In the genomic region with DNA sequence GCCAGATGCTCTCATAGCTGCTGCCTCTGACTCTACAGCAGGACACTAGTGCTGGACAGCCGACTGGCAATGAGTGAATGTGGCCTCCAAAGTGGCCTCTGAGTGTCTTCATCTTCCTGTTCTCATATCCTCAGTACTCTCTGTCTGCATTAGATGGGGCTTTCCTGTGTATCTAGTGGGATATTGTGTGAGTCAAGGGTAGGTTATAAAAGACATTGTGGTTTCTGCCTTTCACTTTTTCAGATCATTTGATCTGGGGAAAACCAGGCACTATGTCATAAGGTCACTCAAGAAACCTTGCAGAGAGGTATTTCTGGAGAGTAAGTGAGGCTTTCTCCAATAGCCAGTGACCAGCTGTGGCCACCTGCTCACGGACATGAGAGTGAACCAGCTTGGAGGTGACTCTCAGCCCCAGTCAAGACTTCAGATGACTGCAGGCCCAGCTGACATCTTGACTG, we compare ENCODE assay signal across 15 cellular contexts.
DNase-seq lines count a peak whose midpoint lies in the region; ATAC-seq and TF ChIP-seq lines count a peak whose summit lies in the region.
"Had no signal": no experiment of that assay in that cellular context is flagged by ENCODE, and none has a peak within 500 bp of the region (broad histone marks: within the 10 kb centered on the region; RNA-seq: fewer than 3 reads in every experiment).

No MANE protein-coding gene starts in this region.

- TF ChIP-seq CTCF in mammary epithelial cell (conservative IDR thresholded peaks at IDR 0.05 in 1 of 2, IDR thresholded peaks at IDR 0.05 in 1 of 2; ENCODE audit: extremely low read depth in 1 of 2, insufficient read depth in 1 of 2, low read depth in 1 of 2, low read length in 2 of 2), result no peak
- no peak for TF ChIP-seq CTCF in breast epithelium (IDR thresholded peaks at IDR 0.05)

- H3K4me3 ChIP-seq in mammary epithelial cell (replicated peaks in 1 of 3; ENCODE audit: insufficient read depth in 1 of 3, low read depth in 2 of 3, low read length in 3 of 3) (no peak overlapping the region), breast epithelium (no peak overlapping the region)
- H3K4me3 ChIP-seq: GM23248 had no signal

- H3K9me3 ChIP-seq in mammary epithelial cell (replicated peaks; ENCODE audit: insufficient read depth, low read length), result no peaks in the 10 kb centered on the region
- no peaks in the 10 kb centered on the region for H3K9me3 ChIP-seq in breast epithelium

- in situ Hi-C loops in mammary epithelial cell (cut with MboI; ENCODE audit: low sequenced_read_pairs in 2 of 2), result no loop called here

- no peaks in the 10 kb centered on the region for H3K27me3 ChIP-seq in mammary epithelial cell (ENCODE audit: insufficient read depth, low read length)
- no peaks in the 10 kb centered on the region for H3K27me3 ChIP-seq in breast epithelium

- ATAC-seq in GM21737 (IDR thresholded peaks at IDR 0.05; ENCODE audit: unreplicated experiment) (peak; percentile 60), HG03135 (IDR thresholded peaks at IDR 0.05; ENCODE audit: unreplicated experiment) (peak; percentile 46)
- ATAC-seq: left ventricle myocardium superior had no signal

- H3K4me2 ChIP-seq in mammary epithelial cell (ENCODE audit: insufficient read depth, low read depth, low read length), result no peak overlapping the region

- no peak for TF ChIP-seq POLR2A in breast epithelium (IDR thresholded peaks at IDR 0.05)

- dilution Hi-C loops in mammary epithelial cell (cut with HindIII; ENCODE audit: low sequenced_read_pairs), result no loop called here

- H4K20me1 ChIP-seq in mammary epithelial cell (ENCODE audit: insufficient read depth, low read length), result no peaks in the 10 kb centered on the region

- CTCF ChIA-PET in mammary epithelial cell (lab: Charles Lee; ENCODE audit: low non-redundant PET), result interaction anchor here (0.5 kb wide), 1 partner anchor 1099 kb away, joined by 15 read pairs; no protein-coding TSS in a partner anchor

- H3K79me2 ChIP-seq in mammary epithelial cell (ENCODE audit: insufficient read depth, low read length), result no peaks in the 10 kb centered on the region

- no peak overlapping the region for H2AFZ ChIP-seq in mammary epithelial cell (ENCODE audit: low read depth, low read length)
- H2AFZ ChIP-seq: GM23248 had no signal

- no TSS peak for BruUV-seq in mammary epithelial cell (replicated peaks; lab: Mats Ljungman, UMichigan)

- H3K9ac ChIP-seq in mammary epithelial cell (ENCODE audit: insufficient read depth, low read length), result no peak overlapping the region
- H3K9ac ChIP-seq: GM23248 had no signal

- WGBS in mammary epithelial cell (ENCODE audit: low coverage, missing lambda C conversion rate), result 96% methylated on average over 2 of the region's 2 CpGs

- intact Hi-C loops in mammary epithelial cell (cut with micrococcal nuclease), result no loop called here
- intact Hi-C loops in breast epithelium (cut with DNase I; ENCODE audit: low total_unique reads), result no loop called here

- H3K36me3 ChIP-seq in mammary epithelial cell (ENCODE audit: insufficient read depth, low read length) (no peaks in the 10 kb centered on the region), breast epithelium (no peaks in the 10 kb centered on the region)

- H3K27ac ChIP-seq in mammary epithelial cell (ENCODE audit: insufficient read depth, low read depth, low read length) (no peak overlapping the region), breast epithelium (no peak overlapping the region)
- H3K27ac ChIP-seq: GM23248 had no signal

- peaks cover 22% of the 10 kb centered on the region for H3K4me1 ChIP-seq in mammary epithelial cell (ENCODE audit: insufficient read depth, low read length)
- no peaks in the 10 kb centered on the region for H3K4me1 ChIP-seq in breast epithelium

- peak; percentile 63 for DNase-seq in mammary epithelial cell
- no peak for DNase-seq in breast epithelium (ENCODE audit: low spot score in 2 of 2)
- no peak for DNase-seq in NCI-H446 treated with DMSO at 0.1 percent for 48 hours (lab: John Stamatoyannopoulos, UW)
- no peak for DNase-seq in GM19238 (ENCODE audit: insufficient read length, low spot score)
- DNase-seq in NCI-H2227 treated with DMSO at 0.1 percent for 48 hours (lab: John Stamatoyannopoulos, UW), result no peak
- DNase-seq in hippocampal formation (lab: John Stamatoyannopoulos, UW), result no peak
- DNase-seq: amniotic stem cell, DMS79 treated with DMSO at 0.1 percent for 48 hours, GM23248, KBM-7, left ventricle myocardium superior, NCI-H2081, T-helper 9 cell had no signal
